ENCODE assay signal across 8 cellular contexts in the genomic region with DNA sequence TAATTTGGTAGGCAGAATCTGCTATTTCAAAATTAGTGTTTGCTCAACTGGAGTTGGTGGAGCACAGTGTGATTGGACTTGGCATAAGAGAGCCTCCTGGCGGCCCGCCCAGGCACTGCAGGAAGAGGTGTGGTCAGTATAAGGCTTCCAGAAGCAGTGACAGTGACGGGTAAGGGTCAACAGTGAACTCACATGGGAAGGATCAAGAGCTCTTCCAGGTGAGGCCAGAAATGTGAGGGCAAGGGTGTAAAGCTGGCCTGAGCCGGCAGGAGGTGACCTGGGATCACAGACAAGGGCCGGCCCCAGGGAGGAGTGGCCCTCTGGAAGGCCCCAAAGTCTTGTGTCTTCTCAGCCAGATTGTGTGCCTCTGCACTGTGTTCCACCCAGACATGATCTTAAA.
DNase-seq lines count a peak whose midpoint lies in the region; TF ChIP-seq lines count a peak whose summit lies in the region.

No MANE protein-coding gene starts in this region.

- H3K9me3 Mint-ChIP-seq in H9, result no peaks in the 10 kb centered on the region; a peak in 1 of 5 replicates
- no peaks in the 10 kb centered on the region for H3K9me3 Mint-ChIP-seq in activated CD4-positive, alpha-beta T cell treated with anti-CD3 and anti-CD28 coated beads, Interleukin-2, amount 10 ng/mL, durations not matched to agents 24 days and 14 days

- WGBS in H9 (ENCODE audit: extremely low coverage, insufficient read length, low lambda C conversion rate), result no CpG with 5 or more reads among the region's 5 CpGs

- no peaks in the 10 kb centered on the region for H3K4me1 ChIP-seq in H9 (ENCODE audit: insufficient read depth, low read length)

- H3K4me3 Mint-ChIP-seq in H9, result no peak overlapping the region
- H3K4me3 Mint-ChIP-seq in activated CD4-positive, alpha-beta T cell treated with anti-CD3 and anti-CD28 coated beads, Interleukin-2, amount 10 ng/mL, durations not matched to agents 24 days and 14 days, result no peak overlapping the region

- H3K4me2 ChIP-seq in H9 (ENCODE audit: insufficient read depth, insufficient read length, low read length), result no peak overlapping the region

- no peak overlapping the region for H2AFZ ChIP-seq in H9 (ENCODE audit: low read length)

- H4K91ac ChIP-seq in H9 (ENCODE audit: insufficient read length, low read depth, low read length), result no peak overlapping the region

- no peak overlapping the region for H4K5ac ChIP-seq in H9 (ENCODE audit: insufficient read length, low read depth, low read length)

- intact Hi-C loops in activated CD4-positive, alpha-beta T cell treated with anti-CD3 and anti-CD28 coated beads, Interleukin-2, amount 10 ng/mL, durations not matched to agents 24 days and 14 days (cut with micrococcal nuclease), result loop anchor here (1.0 to 5.0 kb wide), 3 partner anchors 68 to 185 kb away; no protein-coding TSS in a partner anchor
- intact Hi-C loops in dorsolateral prefrontal cortex (cut with DNase I), result no loop called here

- H4K20me1 ChIP-seq in H9 (ENCODE audit: control insufficient read depth, insufficient read depth, insufficient read length), result no peaks in the 10 kb centered on the region

- H3K56ac ChIP-seq in H9 (ENCODE audit: insufficient read length, low read depth, low read length), result no peak overlapping the region

- H2BK12ac ChIP-seq in H9 (ENCODE audit: insufficient read length, low read depth, low read length), result no peak overlapping the region

- TF ChIP-seq CTCF in H9 (conservative IDR thresholded peaks at IDR 0.05), result peak; percentile 88
- TF ChIP-seq CTCF in dorsolateral prefrontal cortex (IDR thresholded peaks at IDR 0.05 in 54 of 56, conservative IDR thresholded peaks at IDR 0.05 in 2 of 56; ENCODE audit: low read depth in 1 of 56, partially characterized antibody in 56 of 56), result peak in 52 of 56 donors; percentile 15 to 70 (median 50)

- H3K27me3 Mint-ChIP-seq in H9 (ENCODE audit: low read depth), result no peaks in the 10 kb centered on the region; the same call in 1 of the 2 replicates
- peaks cover 2% of the 10 kb centered on the region for H3K27me3 Mint-ChIP-seq in activated CD4-positive, alpha-beta T cell treated with anti-CD3 and anti-CD28 coated beads, Interleukin-2, amount 10 ng/mL, durations not matched to agents 24 days and 14 days

- H3K27ac Mint-ChIP-seq in H9, result peak overlapping the region in 1 of 3 experiments; percentile 25; a peak in 1 of 7 replicates
- no peak overlapping the region for H3K27ac Mint-ChIP-seq in activated CD4-positive, alpha-beta T cell treated with anti-CD3 and anti-CD28 coated beads, Interleukin-2, amount 10 ng/mL, durations not matched to agents 24 days and 14 days

- no peak overlapping the region for H3T11ph ChIP-seq in H9 (ENCODE audit: low read length)

- H3K18ac ChIP-seq in H9 (ENCODE audit: insufficient read length, low read depth, low read length), result no peak overlapping the region

- H3K4me1 Mint-ChIP-seq in H9, result peaks cover 9 to 13% of the 10 kb centered on the region in 2 experiments
- no peaks in the 10 kb centered on the region for H3K4me1 Mint-ChIP-seq in activated CD4-positive, alpha-beta T cell treated with anti-CD3 and anti-CD28 coated beads, Interleukin-2, amount 10 ng/mL, durations not matched to agents 24 days and 14 days

- H2BK120ac ChIP-seq in H9 (ENCODE audit: low read depth, low read length, poor library complexity, severe bottlenecking), result no peak overlapping the region

- H3K4me3 ChIP-seq in dorsolateral prefrontal cortex, result no peak overlapping the region

- H3K23ac ChIP-seq in H9 (ENCODE audit: insufficient read length, low read depth, low read length), result no peak overlapping the region

- no peak overlapping the region for H4K8ac ChIP-seq in H9 (replicated peaks; ENCODE audit: insufficient read length, low read depth, low read length)

- H3K27ac ChIP-seq in H9 (ENCODE audit: insufficient read length, low read depth, low read length) (no peak overlapping the region), dorsolateral prefrontal cortex (no peak overlapping the region)

- H3K36me3 Mint-ChIP-seq in H9 (ENCODE audit: insufficient read depth in 1 of 3, low read depth in 3 of 3), result no peaks in the 10 kb centered on the region
- no peaks in the 10 kb centered on the region for H3K36me3 Mint-ChIP-seq in activated CD4-positive, alpha-beta T cell treated with anti-CD3 and anti-CD28 coated beads, Interleukin-2, amount 10 ng/mL, durations not matched to agents 24 days and 14 days (ENCODE audit: low read depth)

- no peak overlapping the region for H2BK20ac ChIP-seq in H9 (ENCODE audit: low read depth, low read length, poor library complexity, severe bottlenecking)

- no peak overlapping the region for H2AK5ac ChIP-seq in H9 (ENCODE audit: insufficient read length, low read length)

- H3K4ac ChIP-seq in H9 (ENCODE audit: low read depth, low read length), result no peak overlapping the region

- H3K14ac ChIP-seq in H9 (ENCODE audit: insufficient read depth, low read length), result no peak overlapping the region

- no peaks in the 10 kb centered on the region for H3K9me3 ChIP-seq in H9 (ENCODE audit: control insufficient read depth, low read depth, low read length)

- H2BK5ac ChIP-seq in H9 (ENCODE audit: insufficient read length, low read length), result no peak overlapping the region

- DNase-seq in GM04504 (ENCODE audit: low read depth), result peak; percentile 44
- DNase-seq in H9, result peak; percentile 93
- peak; percentile 43 for DNase-seq in NCI-H2029 (lab: John Stamatoyannopoulos, UW)
- peak; percentile 91 for DNase-seq in activated CD4-positive, alpha-beta T cell treated with anti-CD3 and anti-CD28 coated beads, Interleukin-2, amount 10 ng/mL, durations not matched to agents 24 days and 14 days
- DNase-seq in dorsolateral prefrontal cortex, result peak in 9 of 10 donors; percentile 10 to 65 (median 51)
- DNase-seq in medulla oblongata (ENCODE audit: extremely low spot score), result peak; percentile 60
- peak; percentile 90 for DNase-seq in stimulated activated CD8-positive, alpha-beta memory T cell treated with anti-CD3 and anti-CD28 coated beads, Interleukin-4, amount 100 ng/mL, for 48 hours
- no peak for DNase-seq in OCI-M2 (lab: John Stamatoyannopoulos, UW; ENCODE audit: unreplicated experiment)

- no peaks in the 10 kb centered on the region for H3K23me2 ChIP-seq in H9 (ENCODE audit: insufficient read length, low read depth, low read length, poor library complexity, severe bottlenecking)

- H2BK15ac ChIP-seq in H9 (ENCODE audit: low read depth, low read length), result no peak overlapping the region

- no peaks in the 10 kb centered on the region for H3K79me1 ChIP-seq in H9 (ENCODE audit: insufficient read depth, low read depth, low read length, poor library complexity, severe bottlenecking)

- H3K9ac ChIP-seq in H9 (ENCODE audit: extremely low read depth, insufficient read length, low read length), result no peak overlapping the region

- H3K27me3 ChIP-seq in H9 (ENCODE audit: insufficient read depth, low read length) (no peaks in the 10 kb centered on the region; the same call in 1 of the 2 replicates), dorsolateral prefrontal cortex (no peaks in the 10 kb centered on the region)

- H3K79me2 ChIP-seq in H9 (ENCODE audit: insufficient read depth, low read length), result no peaks in the 10 kb centered on the region
